ENCODE assay signal across 8 cellular contexts in the genomic region with DNA sequence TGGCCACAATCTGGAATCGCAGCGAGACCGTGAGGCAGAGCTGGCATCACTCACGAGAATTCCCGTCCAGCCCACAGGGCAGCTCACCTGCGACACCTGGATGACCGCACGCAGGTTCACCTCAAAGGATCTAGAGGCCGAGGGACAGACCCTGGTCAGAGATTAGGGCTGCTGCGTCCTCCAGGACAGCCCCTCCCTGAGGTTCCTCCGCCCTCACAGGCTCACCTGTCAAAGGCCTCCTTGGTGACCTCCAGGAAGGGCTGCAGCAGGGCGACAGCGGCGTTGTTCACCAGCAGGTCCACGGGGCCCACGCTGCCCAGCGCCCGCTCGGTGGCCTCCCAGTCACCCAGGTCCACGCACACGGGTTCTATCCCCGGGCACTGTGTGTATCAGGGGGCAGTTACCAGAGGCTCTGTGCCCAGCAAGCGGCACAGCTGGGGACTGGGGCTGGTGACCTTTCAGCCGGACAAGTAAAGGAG. TPM values are rescaled to one million over a fixed set of nuclear protein-coding genes. Genes with fewer than 3 reads are reported as not detected.
A peak's percentile ranks its signal among the peaks of the same experiment; 100 is the strongest.
DNase-seq lines count a peak whose midpoint lies in the region; ATAC-seq and TF ChIP-seq lines count a peak whose summit lies in the region.

No MANE protein-coding gene starts in this region.

- H3K27ac ChIP-seq in angular gyrus (ENCODE audit: low read depth, low read length) (peak overlapping the region; percentile 89), liver (ENCODE audit: low read depth in 1 of 2, low read length in 2 of 2) (peak overlapping the region; percentile 90 to 99), tibial nerve (peak overlapping the region; percentile 91 to 98 (median 96))

- H3K4me3 ChIP-seq in liver (ENCODE audit: low read depth in 1 of 3, low read length in 3 of 3): peak overlapping the region; percentile 40 to 90 (median 70)
- peak overlapping the region; percentile 43 to 74 (median 58) for H3K4me3 ChIP-seq in tibial nerve

- no peak for TF ChIP-seq RAD21 in liver (IDR thresholded peaks at IDR 0.05)

- ATAC-seq in HG02610 (IDR thresholded peaks at IDR 0.05; ENCODE audit: unreplicated experiment): no peak

- peak; percentile 68 for DNase-seq in activated effector memory CD4-positive, alpha-beta T cell treated with anti-CD3 and anti-CD28 coated beads, Interleukin-2, amount 50 U/mL, for 16 hours
- no peak for DNase-seq in activated effector memory CD4-positive, alpha-beta T cell treated with Interleukin-2 at 50 U/mL for 16 hours
- DNase-seq in tibial nerve (ENCODE audit: low spot score in 2 of 2) (no peak), NCI-H748 treated with DMSO at 0.1 percent for 48 hours (lab: John Stamatoyannopoulos, UW) (no peak), SW480 (ENCODE audit: low spot score) (no peak)

- H3K27me3 ChIP-seq in liver (ENCODE audit: control insufficient read depth in 4 of 4, insufficient read depth in 4 of 4, low read length in 3 of 4) (no peaks in the 10 kb centered on the region), tibial nerve (peaks cover 0 to 12% of the 10 kb centered on the region in 2 donors)

- no peak for TF ChIP-seq EP300 in tibial nerve (IDR thresholded peaks at IDR 0.05)

- no peak for TF ChIP-seq POLR2A in tibial nerve (IDR thresholded peaks at IDR 0.05)

- H3K9me3 ChIP-seq in liver (ENCODE audit: control insufficient read depth in 4 of 4, low read length in 3 of 4) (no peaks in the 10 kb centered on the region), tibial nerve (no peaks in the 10 kb centered on the region)

- peaks cover 18 to 67% (median 44%) of the 10 kb centered on the region in 4 donors for H3K4me1 ChIP-seq in liver (ENCODE audit: control insufficient read depth in 4 of 4, insufficient read depth in 4 of 4, low read length in 3 of 4)
- peaks cover 6 to 38% (median 20%) of the 10 kb centered on the region in 4 donors for H3K4me1 ChIP-seq in tibial nerve

- H3K36me3 ChIP-seq in liver (ENCODE audit: control insufficient read depth in 4 of 4, insufficient read depth in 3 of 4, low read depth in 1 of 4, low read length in 3 of 4) (peaks cover 0 to 5% (median 1%) of the 10 kb centered on the region in 4 donors), tibial nerve (peaks cover 0 to 8% (median 0%) of the 10 kb centered on the region in 3 donors)

- 12% methylated on average over 24 of the region's 24 CpGs for WGBS in liver
- 41 to 60% methylated on average over 8 to 24 of the region's 24 CpGs for WGBS in tibial nerve, 2 donors

- TF ChIP-seq CTCF in liver (IDR thresholded peaks at IDR 0.05; ENCODE audit: low read depth, low read length, missing input control) (no peak), tibial nerve (IDR thresholded peaks at IDR 0.05) (no peak)

- peak overlapping the region; percentile 70 to 96 for H3K9ac ChIP-seq in liver (ENCODE audit: low read depth in 1 of 2, low read length in 2 of 2)

TF ChIP-seq in liver, 16 proteins besides CTCF, POLR2A, EP300 and RAD21:
- no peak for TF ChIP-seq FOXA2 (IDR thresholded peaks at IDR 0.05)
- peak in 1 of 2 donors; percentile 10 for TF ChIP-seq RXRA (IDR thresholded peaks at IDR 0.05)

RNA-seq across cellular contexts. Expression of a gene that starts 0.8 kb away (rescaled TPM):
- 100 to 1,000 TPM in 1 of 2 donors, 10 to 100 TPM in 1; 58.6 to 504 TPM for total RNA-seq in liver
- 1,000 to 10,000 TPM in 1 of 2 donors, 100 to 1,000 TPM in 1; 667 to 1,190 TPM for polyA plus RNA-seq in liver
- total RNA-seq in tibial nerve: 100 to 1,000 TPM; 236 to 347 (median 269) TPM

RNA-seq across cellular contexts. Expression of a gene that starts 5.2 kb away (rescaled TPM):
- total RNA-seq in liver (1 to 10 TPM; 3.1 to 6.3 TPM), tibial nerve (10 to 100 TPM in 1 of 4 donors, 1 to 10 TPM in 3; 2.4 to 14.7 (median 5.4) TPM)
- polyA plus RNA-seq in liver: 1 to 10 TPM in 1 of 2 donors, under 1 TPM in 1; 0.63 to 3.5 TPM

RNA-seq across cellular contexts. Expression of a gene that starts 13.6 kb away (rescaled TPM):
- total RNA-seq in liver: 10 to 100 TPM in 1 of 2 donors, 1 to 10 TPM in 1; 7.2 to 14.1 TPM
- 1 to 10 TPM; 4.0 to 6.8 TPM for polyA plus RNA-seq in liver
- total RNA-seq in tibial nerve: 10 to 100 TPM; 13.1 to 25.8 (median 15.3) TPM

RNA-seq across cellular contexts. Expression of a gene that starts 14.0 kb away (rescaled TPM):
- 10 to 100 TPM; 22.5 to 40.6 TPM for total RNA-seq in liver
- 10 to 100 TPM; 49.2 to 83.9 TPM for polyA plus RNA-seq in liver
- 100 to 1,000 TPM in 1 of 4 donors, 10 to 100 TPM in 3; 69.9 to 143 (median 78.0) TPM for total RNA-seq in tibial nerve

RNA-seq across cellular contexts. Expression of a gene that starts 14.9 kb away (rescaled TPM):
- total RNA-seq in liver: 10 to 100 TPM; 15.0 to 23.7 TPM
- polyA plus RNA-seq in liver: 10 to 100 TPM; 23.2 to 36.0 TPM
- 10 to 100 TPM; 43.5 to 70.2 (median 64.4) TPM for total RNA-seq in tibial nerve
